ENCODE assay signal across 10 cellular contexts in the genomic region with DNA sequence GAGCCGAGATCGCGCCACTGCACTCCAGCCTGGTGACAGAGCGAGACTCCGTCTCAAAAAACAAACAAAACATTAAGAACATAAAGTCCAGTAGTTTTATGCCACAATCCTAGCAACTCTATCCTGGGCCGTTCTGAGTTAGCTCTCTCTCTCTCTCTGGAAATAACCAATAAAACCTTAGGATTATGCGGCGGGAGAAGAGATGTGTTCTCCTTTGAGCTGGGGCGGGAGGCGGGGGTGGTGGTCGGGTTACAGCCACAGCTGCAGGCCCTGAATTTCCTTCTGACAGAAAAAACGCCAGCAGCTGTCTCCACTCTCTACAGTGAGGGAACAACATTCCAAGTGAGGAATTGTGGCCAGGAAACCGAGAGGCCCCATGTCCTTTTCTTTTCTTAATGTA. TPM values are rescaled to one million over a fixed set of nuclear protein-coding genes. Genes with fewer than 3 reads are reported as not detected.
A peak's percentile ranks its signal among the peaks of the same experiment; 100 is the strongest.
DNase-seq lines count a peak whose midpoint lies in the region; ATAC-seq and TF ChIP-seq lines count a peak whose summit lies in the region.
"Had no signal": no experiment of that assay in that cellular context is flagged by ENCODE, and none has a peak within 500 bp of the region (broad histone marks: within the 10 kb centered on the region; RNA-seq: fewer than 3 reads in every experiment).

No MANE protein-coding gene starts in this region.

- H3K36me3 ChIP-seq in mesodermal cell (ENCODE audit: control insufficient read depth, insufficient read depth, low read length), result no peaks in the 10 kb centered on the region

- peak overlapping the region in 53 of 59 donors; percentile 4 to 87 (median 69) for H3K27ac ChIP-seq in dorsolateral prefrontal cortex
- peak overlapping the region; percentile 66 for H3K27ac ChIP-seq in mesodermal cell (ENCODE audit: low read depth, low read length, severe bottlenecking)

- TF ChIP-seq CTCF in dorsolateral prefrontal cortex (IDR thresholded peaks at IDR 0.05 in 54 of 56, conservative IDR thresholded peaks at IDR 0.05 in 2 of 56; ENCODE audit: low read depth in 1 of 56, partially characterized antibody in 56 of 56), result no peak
- no peak for TF ChIP-seq CTCF in type B pancreatic cell (conservative IDR thresholded peaks at IDR 0.05)

- ATAC-seq in HG03457 (IDR thresholded peaks at IDR 0.05; ENCODE audit: unreplicated experiment), result no peak
- no peak for ATAC-seq in GM19035 (IDR thresholded peaks at IDR 0.05; ENCODE audit: unreplicated experiment)

- H3K36me3 Mint-ChIP-seq in type B pancreatic cell, result no peaks in the 10 kb centered on the region
- H3K36me3 Mint-ChIP-seq: activated CD4-positive, alpha-beta memory T cell treated with anti-CD3 and anti-CD28 coated beads for 36 hours had no signal

- peak overlapping the region; percentile 12 for H3K4me3 Mint-ChIP-seq in type B pancreatic cell
- H3K4me3 Mint-ChIP-seq: activated CD4-positive, alpha-beta memory T cell treated with anti-CD3 and anti-CD28 coated beads for 36 hours had no signal

- intact Hi-C loops in dorsolateral prefrontal cortex (cut with DNase I), result loop anchor here in 1 of 2 donors (10.0 kb wide), 1 partner anchor 196 kb away; no protein-coding TSS in a partner anchor

- no peaks in the 10 kb centered on the region for H3K9me3 ChIP-seq in mesodermal cell (ENCODE audit: control insufficient read depth, low read length)

- DNase-seq in NCI-H2227 (lab: John Stamatoyannopoulos, UW; ENCODE audit: unreplicated experiment) (peak; percentile 37), NCI-H2227 treated with DMSO at 0.1 percent for 48 hours (lab: John Stamatoyannopoulos, UW) (no peak), dorsolateral prefrontal cortex (no peak), type B pancreatic cell (ENCODE audit: extremely low spot score, unreplicated experiment) (no peak), SW480 (ENCODE audit: low spot score) (no peak)
- DNase-seq: activated CD4-positive, alpha-beta memory T cell treated with anti-CD3 and anti-CD28 coated beads for 36 hours had no signal

- peaks cover 15% of the 10 kb centered on the region for H3K4me1 ChIP-seq in mesodermal cell (ENCODE audit: control insufficient read depth, insufficient read depth, low read length, poor library complexity, severe bottlenecking)

- H3K4me3 ChIP-seq in dorsolateral prefrontal cortex (no peak overlapping the region), mesodermal cell (ENCODE audit: extremely low read depth, insufficient read depth, low read length, poor library complexity, severe bottlenecking) (no peak overlapping the region)

- no peaks in the 10 kb centered on the region for H3K9me3 Mint-ChIP-seq in type B pancreatic cell
- H3K9me3 Mint-ChIP-seq: activated CD4-positive, alpha-beta memory T cell treated with anti-CD3 and anti-CD28 coated beads for 36 hours had no signal

- 17 to 80% methylated on average over 2 to 4 of the region's 13 CpGs for WGBS in mesodermal cell (ENCODE audit: insufficient coverage in 2 of 2), 2 experiments

- H3K27ac Mint-ChIP-seq in type B pancreatic cell, result peak overlapping the region; percentile 38
- H3K27ac Mint-ChIP-seq: activated CD4-positive, alpha-beta memory T cell treated with anti-CD3 and anti-CD28 coated beads for 36 hours had no signal

- H3K27me3 ChIP-seq in dorsolateral prefrontal cortex, result no peaks in the 10 kb centered on the region

- no peaks in the 10 kb centered on the region for H3K27me3 Mint-ChIP-seq in type B pancreatic cell

- H3K4me1 Mint-ChIP-seq in type B pancreatic cell (ENCODE audit: unreplicated experiment), result peaks cover 35% of the 10 kb centered on the region

RNA-seq across cellular contexts. Expression of gene PNMA8A, which starts 9.0 kb away (rescaled TPM):
- total RNA-seq in dorsolateral prefrontal cortex (100 to 1,000 TPM in 105 of 120 experiments, 10 to 100 TPM in 15; 46.6 to 225 (median 143) TPM), type B pancreatic cell (ENCODE audit: low replicate concordance) (6.7 and 21.9 TPM in 2 replicates)
- polyA plus RNA-seq in mesodermal cell (2013, experiment 1 of 2), result 21.3 TPM
- polyA plus RNA-seq in mesodermal cell (2013, experiment 2 of 2), result 20.6 TPM

RNA-seq across cellular contexts. Expression of gene PNMA8B, which starts 15.3 kb away (rescaled TPM):
- total RNA-seq in dorsolateral prefrontal cortex (100 to 1,000 TPM in 56 of 120 experiments, 10 to 100 TPM in 64; 41.7 to 149 (median 97.4) TPM), type B pancreatic cell (ENCODE audit: low replicate concordance) (0.17 and 2.4 TPM in 2 replicates)
- polyA plus RNA-seq in mesodermal cell (2013, experiment 1 of 2), result 1.7 TPM
- 1.5 TPM for polyA plus RNA-seq in mesodermal cell (2013, experiment 2 of 2)

RNA-seq across cellular contexts. Expression of gene PNMA8C, which starts 51.7 kb away (rescaled TPM):
- 10 to 100 TPM; 13.9 to 66.1 (median 39.2) TPM for total RNA-seq in dorsolateral prefrontal cortex
- polyA plus RNA-seq in mesodermal cell (2013, experiment 1 of 2), result 0.74 TPM
- 0.61 TPM for polyA plus RNA-seq in mesodermal cell (2013, experiment 2 of 2)
- total RNA-seq in type B pancreatic cell (ENCODE audit: low replicate concordance), result 0.10 and 2.0 TPM in 2 replicates
- total RNA-seq: activated CD4-positive, alpha-beta memory T cell treated with anti-CD3 and anti-CD28 coated beads for 36 hours; renal cortical epithelial cell had no signal

Comparison
In these comparisons a context has a peak if more than half of its experiments do, and no peak if none do; other contexts are left out.
1. RNA of gene PNMA8B, which starts 15.3 kb away (total RNA-seq): 41.7 to 149 TPM in dorsolateral prefrontal cortex; 0.17 to 2.4 TPM in type B pancreatic cell; every median in the first group is over 10 times any median in the second.